2 cellular contexts compared by ENCODE assay signal in genomic region chr21:43789276-43790052, GRCh38.
TF ChIP-seq lines count a peak whose summit lies in the region.

Gene RRP1, plus strand, starts transcription at chr21:43789577. Its CDS starts 53 bp downstream, at chr21:43789630.

TF ChIP-seq in IMR-90, 13 proteins besides CTCF, POLR2A, EP300 and RAD21:
- TF ChIP-seq FOS (IDR thresholded peaks at IDR 0.05; ENCODE audit: low read depth, low read length) (no peak), MXI1 (IDR thresholded peaks at IDR 0.05; ENCODE audit: borderline replicate concordance, low read depth, low read length) (peak; percentile 98), NFE2L2 (IDR thresholded peaks at IDR 0.05; ENCODE audit: low read depth, low read length) (no peak), SMC3 (IDR thresholded peaks at IDR 0.05; ENCODE audit: low read depth, low read length) (peak; percentile 46), BHLHE40 (IDR thresholded peaks at IDR 0.05; ENCODE audit: low read depth, low read length) (peak; percentile 76), USF2 (IDR thresholded peaks at IDR 0.05; ENCODE audit: low read depth, low read length) (peak; percentile 27; the same call in 1 of the 2 replicates), MAZ (IDR thresholded peaks at IDR 0.05; ENCODE audit: borderline replicate concordance, low read depth, low read length) (peak; percentile 96)

TF ChIP-seq in endothelial cell of umbilical vein, 7 proteins besides CTCF, POLR2A, EP300 and RAD21:
- TF ChIP-seq FOS (IDR thresholded peaks at IDR 0.05; ENCODE audit: borderline replicate concordance, insufficient read depth, low read length) (no peak), JUN (IDR thresholded peaks at IDR 0.05; ENCODE audit: borderline replicate concordance, insufficient read depth, insufficient read length, low read depth) (no peak), MAX (IDR thresholded peaks at IDR 0.05; ENCODE audit: insufficient read depth, insufficient read length) (peak; percentile 59), EZH2 (IDR thresholded peaks at IDR 0.05; ENCODE audit: borderline replicate concordance, low read depth, low read length, severe bottlenecking) (no peak), POLR2AphosphoS5 (IDR thresholded peaks at IDR 0.05; ENCODE audit: insufficient read depth, low read depth, low read length) (peak; percentile 98), MYC (IDR thresholded peaks at IDR 0.05; ENCODE audit: low read depth, low read length) (peak; percentile 84), GATA2 (IDR thresholded peaks at IDR 0.05; ENCODE audit: insufficient read depth, insufficient read length, low read depth, low read length) (no peak)
